Comparison of ENCODE assay signal across 16 cellular contexts in genomic region chr13:52892925-52893324, GRCh38. TPM values are rescaled to one million over a fixed set of nuclear protein-coding genes. Genes with fewer than 3 reads are reported as not detected.
DNase-seq lines count a peak whose midpoint lies in the region; ATAC-seq and TF ChIP-seq lines count a peak whose summit lies in the region.
"Had no signal": no experiment of that assay in that cellular context is flagged by ENCODE, and none has a peak within 500 bp of the region (broad histone marks: within the 10 kb centered on the region; RNA-seq: fewer than 3 reads in every experiment).

No MANE protein-coding gene starts in this region.

- H3K27ac Mint-ChIP-seq in MCF 10A (ENCODE audit: low read depth, unreplicated experiment), result no peak overlapping the region
- no peak overlapping the region for H3K27ac Mint-ChIP-seq in stimulated activated effector memory CD8-positive, alpha-beta T cell treated with anti-CD3 and anti-CD28 coated beads, Interleukin-12 subunit alpha, Interleukin-12 subunit beta, amount 100 ng/mL, for 72 hours

- H3K9me3 Mint-ChIP-seq in MCF 10A (ENCODE audit: unreplicated experiment), result no peaks in the 10 kb centered on the region
- H3K9me3 Mint-ChIP-seq in stimulated activated effector memory CD8-positive, alpha-beta T cell treated with anti-CD3 and anti-CD28 coated beads, Interleukin-12 subunit alpha, Interleukin-12 subunit beta, amount 100 ng/mL, for 72 hours, result no peaks in the 10 kb centered on the region

- no peaks in the 10 kb centered on the region for H3K27me3 Mint-ChIP-seq in MCF 10A (ENCODE audit: insufficient read depth, unreplicated experiment)

- no peaks in the 10 kb centered on the region for H3K36me3 Mint-ChIP-seq in MCF 10A (ENCODE audit: insufficient read depth, unreplicated experiment)
- H3K36me3 Mint-ChIP-seq in stimulated activated effector memory CD8-positive, alpha-beta T cell treated with anti-CD3 and anti-CD28 coated beads, Interleukin-12 subunit alpha, Interleukin-12 subunit beta, amount 100 ng/mL, for 72 hours, result no peaks in the 10 kb centered on the region

- H3K9me3 ChIP-seq in breast epithelium (no peaks in the 10 kb centered on the region), RWPE2 (ENCODE audit: severe bottlenecking) (no peaks in the 10 kb centered on the region), thyroid gland (no peaks in the 10 kb centered on the region)
- H3K9me3 ChIP-seq: Caco-2 had no signal

- H3K36me3 ChIP-seq in breast epithelium (no peaks in the 10 kb centered on the region), RWPE2 (ENCODE audit: low read depth) (no peaks in the 10 kb centered on the region), thyroid gland (no peaks in the 10 kb centered on the region)

- no peaks in the 10 kb centered on the region for H3K4me1 ChIP-seq in breast epithelium
- H3K4me1 ChIP-seq in RWPE2 (ENCODE audit: insufficient read depth, poor library complexity, severe bottlenecking), result no peaks in the 10 kb centered on the region
- peaks cover 0 to 19% of the 10 kb centered on the region in 2 donors for H3K4me1 ChIP-seq in thyroid gland
- H3K4me1 ChIP-seq: Caco-2 had no signal

- DNase-seq in MCF 10A (ENCODE audit: unreplicated experiment) (peak; percentile 75), breast epithelium (ENCODE audit: low spot score in 2 of 2) (no peak), RWPE2 (ENCODE audit: low spot score) (no peak), thyroid gland (peak; percentile 79 to 80), GM03348 (ENCODE audit: low spot score) (no peak), NCI-H510A (lab: John Stamatoyannopoulos, UW) (no peak)
- DNase-seq in stimulated activated effector memory CD8-positive, alpha-beta T cell treated with anti-CD3 and anti-CD28 coated beads, Interleukin-12 subunit alpha, Interleukin-12 subunit beta, amount 100 ng/mL, for 72 hours (ENCODE audit: low spot score in 2 of 2), result no peak
- DNase-seq: AML-193, Caco-2, H7, NCI-H1105 treated with DMSO at 0.1 percent for 48 hours, NCI-H1930, NCI-H526, SHP77 treated with DMSO at 0.1 percent for 48 hours had no signal

- intact Hi-C loops in MCF 10A (cut with micrococcal nuclease), result loop anchor here (2.0 kb wide), 1 partner anchor 34 kb away; no protein-coding TSS in a partner anchor
- intact Hi-C loops in breast epithelium (cut with DNase I; ENCODE audit: low total_unique reads), result no loop called here
- intact Hi-C loops in thyroid gland (cut with DNase I), result no loop called here

- no peaks in the 10 kb centered on the region for H3K4me1 Mint-ChIP-seq in MCF 10A (ENCODE audit: insufficient read depth, unreplicated experiment)
- H3K4me1 Mint-ChIP-seq in stimulated activated effector memory CD8-positive, alpha-beta T cell treated with anti-CD3 and anti-CD28 coated beads, Interleukin-12 subunit alpha, Interleukin-12 subunit beta, amount 100 ng/mL, for 72 hours, result no peaks in the 10 kb centered on the region

- TF ChIP-seq CTCF in MCF 10A (IDR thresholded peaks at IDR 0.05; ENCODE audit: unreplicated experiment), result no peak
- no peak for TF ChIP-seq CTCF in breast epithelium (IDR thresholded peaks at IDR 0.05)
- no peak for TF ChIP-seq CTCF in RWPE2 (IDR thresholded peaks at IDR 0.05; ENCODE audit: poor library complexity, severe bottlenecking)
- no peak for TF ChIP-seq CTCF in thyroid gland (IDR thresholded peaks at IDR 0.05)

- ATAC-seq in RWPE2 (ENCODE audit: low read depth), result peak; percentile 49; the same call in 2 of the 3 replicates
- peak; percentile 95 for ATAC-seq in esophagus mucosa
- no peak for ATAC-seq in stimulated activated effector memory CD8-positive, alpha-beta T cell treated with anti-CD3 and anti-CD28 coated beads, Interleukin-12 subunit alpha, Interleukin-12 subunit beta, amount 100 ng/mL, for 72 hours
- ATAC-seq: HepG2 had no signal

- H3K27me3 ChIP-seq in breast epithelium (no peaks in the 10 kb centered on the region), RWPE2 (ENCODE audit: insufficient read depth, poor library complexity, severe bottlenecking) (no peaks in the 10 kb centered on the region), thyroid gland (no peaks in the 10 kb centered on the region)

- TF ChIP-seq POLR2A in breast epithelium (IDR thresholded peaks at IDR 0.05), result no peak
- TF ChIP-seq POLR2A in thyroid gland (IDR thresholded peaks at IDR 0.05), result no peak

- H3K27ac ChIP-seq in breast epithelium (no peak overlapping the region), RWPE2 (ENCODE audit: poor library complexity, severe bottlenecking) (no peak overlapping the region), thyroid gland (peak overlapping the region in 2 of 3 donors; percentile 15 to 60)

- H3K4me3 ChIP-seq in breast epithelium (no peak overlapping the region), RWPE2 (ENCODE audit: severe bottlenecking) (no peak overlapping the region), thyroid gland (replicated peaks in 1 of 3) (no peak overlapping the region)

- no peak overlapping the region for H3K4me3 Mint-ChIP-seq in MCF 10A (ENCODE audit: unreplicated experiment)
- H3K4me3 Mint-ChIP-seq in stimulated activated effector memory CD8-positive, alpha-beta T cell treated with anti-CD3 and anti-CD28 coated beads, Interleukin-12 subunit alpha, Interleukin-12 subunit beta, amount 100 ng/mL, for 72 hours, result no peak overlapping the region

- POLR2A ChIA-PET in MCF 10A (lab: Yijun Ruan, JAX), result no interaction called here

- WGBS in thyroid gland, 2 donors, result 35 to 41% methylated on average over 4 of the region's 4 CpGs

- CTCF ChIA-PET in MCF 10A (lab: Yijun Ruan, JAX), result interaction anchor here (0.5 to 2.8 kb wide), 5 partner anchors 12 to 75 kb away, joined by 3 to 20 read pairs (median 4); no protein-coding TSS in a partner anchor

- BruUV-seq in MCF 10A (replicated peaks; lab: Mats Ljungman, UMichigan), result no TSS peak

RNA-seq across cellular contexts. Expression of gene PCDH8, which starts 44.5 kb away (rescaled TPM):
- total RNA-seq in MCF 10A (2022), result not detected in 2 replicates
- under 1 TPM in 1 of 3 donors, not detected in 2; 0.66 TPM for total RNA-seq in breast epithelium
- 0.04 TPM for total RNA-seq in esophagus mucosa
- total RNA-seq in thyroid gland, result 1 to 10 TPM in 2 of 4 donors, not detected in 2; 2.1 TPM
- total RNA-seq: Caco-2, HepG2 had no signal

Comparison
In these comparisons a context has a peak if more than half of its experiments do, and no peak if none do; other contexts are left out.
1. DNase-seq: peak in MCF 10A (single experiment) and thyroid gland (2 of 2); none in breast epithelium (0 of 2), RWPE2 (single experiment), stimulated activated effector memory CD8-positive, alpha-beta T cell treated with anti-CD3 and anti-CD28 coated beads, Interleukin-12 subunit alpha, Interleukin-12 subunit beta, amount 100 ng/mL, for 72 hours (0 of 2), GM03348 (single experiment) and NCI-H510A (single experiment).
2. H3K27ac ChIP-seq: peak in thyroid gland (2 of 3); none in breast epithelium (0 of 2) and RWPE2 (single experiment).